16 cellular contexts compared by ENCODE assay signal in the genomic region with DNA sequence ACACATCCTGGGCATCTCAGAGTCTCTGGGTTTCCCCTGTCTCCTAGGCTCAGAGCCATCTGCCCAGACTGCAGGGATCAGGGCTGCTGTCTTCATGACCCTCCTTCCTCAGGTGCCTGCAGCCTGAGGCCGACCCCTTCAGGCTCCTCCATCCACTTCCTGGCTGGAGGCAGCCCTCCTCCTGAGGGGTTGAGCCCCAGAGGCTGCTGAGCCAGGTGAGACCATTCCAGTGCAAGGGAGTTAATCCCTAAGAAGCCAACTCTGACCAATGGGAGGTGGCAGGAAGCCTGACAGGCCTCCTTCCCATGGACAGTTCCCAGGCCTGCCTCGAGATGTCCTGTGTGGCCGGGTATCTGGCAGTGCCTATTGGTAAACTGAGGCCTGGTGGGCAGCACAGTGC. TPM values are rescaled to one million over a fixed set of nuclear protein-coding genes. Genes with fewer than 3 reads are reported as not detected.
"Had no signal": no experiment of that assay in that cellular context is flagged by ENCODE, and none has a peak within 500 bp of the region (broad histone marks: within the 10 kb centered on the region; RNA-seq: fewer than 3 reads in every experiment).

No MANE protein-coding gene starts in this region.

- H3K36me3 Mint-ChIP-seq: activated CD8-positive, alpha-beta memory T cell treated with anti-CD3 and anti-CD28 coated beads, Interleukin-2, amount 10 ng/mL, durations not matched to agents 7 days and 5 days; natural killer cell treated with Interleukin-12 subunit alpha and Interleukin-12 subunit beta and Interleukin-15 and Interleukin-18, amount 100 ng/mL, for 72 hours had no signal

- ATAC-seq: activated CD8-positive, alpha-beta memory T cell treated with anti-CD3 and anti-CD28 coated beads, Interleukin-2, amount 10 ng/mL, durations not matched to agents 7 days and 5 days; activated CD8-positive, alpha-beta T cell treated with anti-CD3 and anti-CD28 coated beads for 36 hours; gastroesophageal sphincter; left ventricle myocardium superior had no signal

- H3K36me3 ChIP-seq: esophagus squamous epithelium, gastroesophageal sphincter, tibial artery had no signal

- H3K9me3 Mint-ChIP-seq: activated CD8-positive, alpha-beta T cell treated with anti-CD3 and anti-CD28 coated beads for 36 hours; natural killer cell treated with Interleukin-12 subunit alpha and Interleukin-12 subunit beta and Interleukin-15 and Interleukin-18, amount 100 ng/mL, for 72 hours; stimulated activated naive CD8-positive, alpha-beta T cell treated with anti-CD3 and anti-CD28 coated beads, Interleukin-15, Interleukin-2, amounts not matched to agents 100 ng/mL and 50 ng/mL, for 24 hours had no signal

- DNase-seq: activated CD8-positive, alpha-beta memory T cell treated with anti-CD3 and anti-CD28 coated beads, Interleukin-2, amount 10 ng/mL, durations not matched to agents 7 days and 5 days; activated CD8-positive, alpha-beta T cell treated with anti-CD3 and anti-CD28 coated beads for 36 hours; esophagus squamous epithelium; left ventricle myocardium superior; mammary epithelial cell; right cardiac atrium; stimulated activated CD4-positive, alpha-beta T cell treated with anti-CD3 and anti-CD28 coated beads, Interleukin-12 subunit alpha, Interleukin-12 subunit beta, amount 100 ng/mL, for 4 hours; stimulated activated CD4-positive, alpha-beta T cell treated with anti-CD3 and anti-CD28 coated beads, Interleukin-4, amount 100 ng/mL, for 4 hours; substantia nigra; tibial artery had no signal

- H3K4me3 ChIP-seq: coronary artery, esophagus squamous epithelium, gastroesophageal sphincter, tibial artery had no signal

- H3K27ac Mint-ChIP-seq: activated CD8-positive, alpha-beta memory T cell treated with anti-CD3 and anti-CD28 coated beads, Interleukin-2, amount 10 ng/mL, durations not matched to agents 7 days and 5 days; activated CD8-positive, alpha-beta T cell treated with anti-CD3 and anti-CD28 coated beads for 36 hours; natural killer cell treated with Interleukin-12 subunit alpha and Interleukin-12 subunit beta and Interleukin-15 and Interleukin-18, amount 100 ng/mL, for 72 hours; stimulated activated naive CD8-positive, alpha-beta T cell treated with anti-CD3 and anti-CD28 coated beads, Interleukin-15, Interleukin-2, amounts not matched to agents 100 ng/mL and 50 ng/mL, for 24 hours had no signal

- H3K4me3 Mint-ChIP-seq: activated CD8-positive, alpha-beta memory T cell treated with anti-CD3 and anti-CD28 coated beads, Interleukin-2, amount 10 ng/mL, durations not matched to agents 7 days and 5 days; activated CD8-positive, alpha-beta T cell treated with anti-CD3 and anti-CD28 coated beads for 36 hours; natural killer cell treated with Interleukin-12 subunit alpha and Interleukin-12 subunit beta and Interleukin-15 and Interleukin-18, amount 100 ng/mL, for 72 hours; stimulated activated naive CD8-positive, alpha-beta T cell treated with anti-CD3 and anti-CD28 coated beads, Interleukin-15, Interleukin-2, amounts not matched to agents 100 ng/mL and 50 ng/mL, for 24 hours had no signal

- H3K9me3 ChIP-seq: esophagus squamous epithelium, gastroesophageal sphincter, tibial artery had no signal

- H3K27ac ChIP-seq: coronary artery, esophagus squamous epithelium, gastroesophageal sphincter, parathyroid adenoma, tibial artery had no signal

- H3K4me1 ChIP-seq: parathyroid adenoma had no signal

- H3K27me3 Mint-ChIP-seq: activated CD8-positive, alpha-beta T cell treated with anti-CD3 and anti-CD28 coated beads for 36 hours; stimulated activated naive CD8-positive, alpha-beta T cell treated with anti-CD3 and anti-CD28 coated beads, Interleukin-15, Interleukin-2, amounts not matched to agents 100 ng/mL and 50 ng/mL, for 24 hours had no signal

- H2AFZ ChIP-seq: parathyroid adenoma had no signal

- H3K9ac ChIP-seq: parathyroid adenoma had no signal

RNA-seq across cellular contexts. Expression of gene PPP4R4, which starts 8.4 kb away (rescaled TPM):
- total RNA-seq: pulmonary artery endothelial cell had no signal
